ENCODE assay signal across 10 cellular contexts in genomic region chr4:11469900-11470708, GRCh38. TPM values are rescaled to one million over a fixed set of nuclear protein-coding genes. Genes with fewer than 3 reads are reported as not detected.
DNase-seq lines count a peak whose midpoint lies in the region; ATAC-seq and TF ChIP-seq lines count a peak whose summit lies in the region.
"Had no signal": no experiment of that assay in that cellular context is flagged by ENCODE, and none has a peak within 500 bp of the region (broad histone marks: within the 10 kb centered on the region; RNA-seq: fewer than 3 reads in every experiment).

No MANE protein-coding gene starts in this region.

- H3K27me3 ChIP-seq in sigmoid colon = no peaks in the 10 kb centered on the region

- H3K27me3 Mint-ChIP-seq in effector memory CD8-positive, alpha-beta T cell = no peaks in the 10 kb centered on the region
- H3K27me3 Mint-ChIP-seq: dendritic cell treated with granulocyte-macrophage colony-stimulating factor and Interleukin-4, amounts not matched to agents 40 ng/mL and 50 ng/mL, for 4 days had no signal

- H3K4me3 Mint-ChIP-seq in effector memory CD8-positive, alpha-beta T cell = peak overlapping the region in 1 of 2 donors; percentile 63
- H3K4me3 Mint-ChIP-seq: dendritic cell treated with granulocyte-macrophage colony-stimulating factor and Interleukin-4, amounts not matched to agents 40 ng/mL and 50 ng/mL, for 4 days had no signal

- H3K27ac Mint-ChIP-seq in effector memory CD8-positive, alpha-beta T cell = peak overlapping the region; percentile 86 to 95
- H3K27ac Mint-ChIP-seq: dendritic cell treated with granulocyte-macrophage colony-stimulating factor and Interleukin-4, amounts not matched to agents 40 ng/mL and 50 ng/mL, for 4 days had no signal

- TF ChIP-seq EP300 in sigmoid colon (IDR thresholded peaks at IDR 0.05) = no peak

- WGBS in sigmoid colon, 2 donors = 79 to 94% methylated on average over 6 of the region's 6 CpGs

- no peaks in the 10 kb centered on the region for H3K9me3 ChIP-seq in sigmoid colon

- peaks cover 13 to 17% of the 10 kb centered on the region in 2 donors for H3K4me1 Mint-ChIP-seq in effector memory CD8-positive, alpha-beta T cell (ENCODE audit: low read depth in 2 of 2)

- DNase-seq in effector memory CD8-positive, alpha-beta T cell = no peak
- DNase-seq in sigmoid colon (no peak), NCI-H1105 (lab: John Stamatoyannopoulos, UW) (no peak), NCI-H1436 (lab: John Stamatoyannopoulos, UW) (no peak)
- no peak for DNase-seq in activated CD4-positive, alpha-beta T cell treated with anti-CD3 and anti-CD28 coated beads, Interleukin-2, amount 50 U/mL, for 4 hours
- DNase-seq: GDM1 had no signal

- H3K4me3 ChIP-seq in sigmoid colon = no peak overlapping the region

- intact Hi-C loops in sigmoid colon (cut with DNase I) = no loop called here

- no peak for TF ChIP-seq CTCF in sigmoid colon (IDR thresholded peaks at IDR 0.05)

- no peaks in the 10 kb centered on the region for H3K4me1 ChIP-seq in sigmoid colon

- TF ChIP-seq POLR2A in sigmoid colon (IDR thresholded peaks at IDR 0.05) = no peak

- no peak overlapping the region for H3K27ac ChIP-seq in sigmoid colon

- H3K36me3 ChIP-seq in sigmoid colon = no peaks in the 10 kb centered on the region

- peaks cover 4 to 5% of the 10 kb centered on the region in 2 donors for H3K9me3 Mint-ChIP-seq in effector memory CD8-positive, alpha-beta T cell
- H3K9me3 Mint-ChIP-seq: dendritic cell treated with granulocyte-macrophage colony-stimulating factor and Interleukin-4, amounts not matched to agents 40 ng/mL and 50 ng/mL, for 4 days had no signal

- peak; percentile 76 for ATAC-seq in GM18498 (IDR thresholded peaks at IDR 0.05; ENCODE audit: unreplicated experiment)
- peak; percentile 66 for ATAC-seq in GM19468 (IDR thresholded peaks at IDR 0.05; ENCODE audit: extremely low read depth, unreplicated experiment)
- ATAC-seq in HG03135 (IDR thresholded peaks at IDR 0.05; ENCODE audit: unreplicated experiment) = peak; percentile 61
- ATAC-seq in effector memory CD8-positive, alpha-beta T cell (replicated peaks) = no peak

- peaks cover 3% of the 10 kb centered on the region for H3K36me3 Mint-ChIP-seq in effector memory CD8-positive, alpha-beta T cell (ENCODE audit: insufficient read depth)

RNA-seq across cellular contexts. Expression of gene HS3ST1, which starts 41.4 kb away (rescaled TPM):
- total RNA-seq in sigmoid colon = 1 to 10 TPM in 3 of 4 donors, under 1 TPM in 1; 0.68 to 2.5 (median 1.4) TPM
- polyA plus RNA-seq in sigmoid colon = 1 to 10 TPM in 2 of 3 donors, under 1 TPM in 1; 0.60 to 3.7 (median 3.6) TPM
